In genomic region chr12:388547-389137, GRCh38 we compare ENCODE assay signal across 8 cellular contexts. TPM values are rescaled to one million over a fixed set of nuclear protein-coding genes. Genes with fewer than 3 reads are reported as not detected.
DNase-seq lines count a peak whose midpoint lies in the region; TF ChIP-seq lines count a peak whose summit lies in the region.

No MANE protein-coding gene starts in this region.

- TF ChIP-seq CTCF in DOHH2 (IDR thresholded peaks at IDR 0.05; ENCODE audit: low read depth, low read length, poor library complexity, severe bottlenecking) = no peak
- TF ChIP-seq CTCF in ascending aorta (IDR thresholded peaks at IDR 0.05) = no peak

- no peaks in the 10 kb centered on the region for H3K9me2 ChIP-seq in DOHH2 (replicated peaks; ENCODE audit: control insufficient read depth, low read length)
- H3K9me2 ChIP-seq in GM23248 (ENCODE audit: insufficient read depth) = no peaks in the 10 kb centered on the region

- H3F3A ChIP-seq in DOHH2 (ENCODE audit: control insufficient read depth, insufficient read depth) (peaks cover 9% of the 10 kb centered on the region), GM23248 (ENCODE audit: insufficient read depth) (no peaks in the 10 kb centered on the region)

- peak overlapping the region; percentile 92 for H2AFZ ChIP-seq in GM23248

- intact Hi-C loops in ascending aorta (cut with DNase I) = loop anchor here (1.0 kb wide), 1 partner anchor 13 kb away; the partner anchor contains the start of gene CCDC77

- H3K9ac ChIP-seq in GM23248 = peak overlapping the region; percentile 95

- H3K4me2 ChIP-seq in DOHH2 (ENCODE audit: low read length) (peak overlapping the region; percentile 86), GM23248 (ENCODE audit: unreplicated experiment) (peak overlapping the region; percentile 97)

- DNase-seq in GM23248 (peak; percentile 64), NAMALWA (ENCODE audit: low spot score) (peak; percentile 81), ascending aorta (ENCODE audit: low spot score in 2 of 2) (no peak), inferior parietal cortex (ENCODE audit: extremely low spot score) (peak; percentile 44), dedifferentiated amniotic fluid mesenchymal stem cell (ENCODE audit: extremely low spot score) (no peak), NOMO-1 (lab: John Stamatoyannopoulos, UW; ENCODE audit: unreplicated experiment in 2 of 2) (no peak)
- peak in 3 of 4 experiments; percentile 2 to 14 (median 8) for DNase-seq in stimulated activated CD4-positive, alpha-beta T cell treated with anti-CD3 and anti-CD28 coated beads, Interleukin-1b, Interleukin-23, amount 100 ng/mL, for 24 hours (ENCODE audit: low read depth in 4 of 4, low spot score in 1 of 4)

- H3K27me3 ChIP-seq in DOHH2 (ENCODE audit: control insufficient read depth, low read length) = no peaks in the 10 kb centered on the region
- H3K27me3 ChIP-seq in GM23248 (replicated peaks; ENCODE audit: insufficient read depth) = no peaks in the 10 kb centered on the region
- H3K27me3 ChIP-seq in ascending aorta = no peaks in the 10 kb centered on the region

- in situ Hi-C loops in GM23248 (cut with MboI) = no loop called here

- H3K27ac ChIP-seq in DOHH2 (ENCODE audit: low read depth, low read length) (peak overlapping the region; percentile 89), GM23248 (peak overlapping the region; percentile 97), ascending aorta (peak overlapping the region; percentile 88 to 93)

- H3K79me2 ChIP-seq in DOHH2 (ENCODE audit: control insufficient read depth, low read length) (peaks cover 58% of the 10 kb centered on the region), GM23248 (ENCODE audit: insufficient read depth) (peaks cover 54% of the 10 kb centered on the region)

- no peaks in the 10 kb centered on the region for H3K9me3 ChIP-seq in DOHH2 (ENCODE audit: control insufficient read depth, insufficient read depth, low read length)
- no peaks in the 10 kb centered on the region for H3K9me3 ChIP-seq in GM23248 (ENCODE audit: low read depth)
- no peaks in the 10 kb centered on the region for H3K9me3 ChIP-seq in ascending aorta

- H4K20me1 ChIP-seq in DOHH2 (ENCODE audit: control insufficient read depth, insufficient read depth, low read depth, low read length) (peaks cover 9% of the 10 kb centered on the region; the same call in 1 of the 2 replicates), GM23248 (ENCODE audit: insufficient read depth) (0 out of 2 replicates have a peak, but pooled peaks cover 4% of the 10 kb centered on the region)

- H3K36me3 ChIP-seq in DOHH2 (ENCODE audit: control insufficient read depth, low read length) (peaks cover 45% of the 10 kb centered on the region), GM23248 (ENCODE audit: low read depth) (peaks cover 11% of the 10 kb centered on the region; the same call in 1 of the 2 replicates), ascending aorta (peaks cover 9 to 13% of the 10 kb centered on the region in 2 donors)

- 1% methylated on average over 27 to 35 of the region's 35 CpGs for WGBS in GM23248 (ENCODE audit: low coverage in 1 of 2, low lambda C conversion rate in 2 of 2, missing lambda C conversion rate in 2 of 2), 2 experiments

- peaks cover 24% of the 10 kb centered on the region for H3K4me1 ChIP-seq in DOHH2 (ENCODE audit: control insufficient read depth, low read length)
- peaks cover 28% of the 10 kb centered on the region for H3K4me1 ChIP-seq in GM23248 (ENCODE audit: insufficient read depth)
- H3K4me1 ChIP-seq in ascending aorta = peaks cover 0 to 11% of the 10 kb centered on the region in 2 donors

- H3K4me3 ChIP-seq in DOHH2 (ENCODE audit: low read length) (peak overlapping the region; percentile 94), GM23248 (peak overlapping the region; percentile 89), ascending aorta (peak overlapping the region; percentile 82 to 85)

RNA-seq across cellular contexts. Expression of gene KDM5A, which starts 0.5 kb away (rescaled TPM):
- total RNA-seq in GM23248 (2014; rRNA removed; shearing (Covaris generic)) = 25.1 and 60.2 TPM in 2 replicates
- polyA plus RNA-seq in GM23248 (2016; fragmentation: Nextera tagmentation; extraction: Ambion mirVana) = 28.7 and 31.4 TPM in 2 replicates
- total RNA-seq in ascending aorta = 32.4 TPM

RNA-seq across cellular contexts. Expression of gene CCDC77, which starts 12.8 kb away (rescaled TPM):
- total RNA-seq in GM23248 (2014; rRNA removed; shearing (Covaris generic)) = 6.3 and 9.9 TPM in 2 replicates
- polyA plus RNA-seq in GM23248 (2016; fragmentation: Nextera tagmentation; extraction: Ambion mirVana) = 4.5 and 8.3 TPM in 2 replicates
- not detected for total RNA-seq in ascending aorta

Comparison
In these comparisons a context has a peak if more than half of its experiments do, and no peak if none do; other contexts are left out.
1. DNase-seq: peak in GM23248 (single experiment), NAMALWA (single experiment), inferior parietal cortex (single experiment) and stimulated activated CD4-positive, alpha-beta T cell treated with anti-CD3 and anti-CD28 coated beads, Interleukin-1b, Interleukin-23, amount 100 ng/mL, for 24 hours (3 of 4); none in ascending aorta (0 of 2), dedifferentiated amniotic fluid mesenchymal stem cell (single experiment) and NOMO-1 (0 of 2).
2. Peak in every context shown above with its lines, with median percentiles within 50 percentile points of each other: H3K27ac ChIP-seq and H3K4me3 ChIP-seq.